8 cellular contexts compared by ENCODE assay signal in genomic region chr12:2812290-2813213, GRCh38. TPM values are rescaled to one million over a fixed set of nuclear protein-coding genes. Genes with fewer than 3 reads are reported as not detected.
DNase-seq lines count a peak whose midpoint lies in the region; ATAC-seq and TF ChIP-seq lines count a peak whose summit lies in the region.

Gene ITFG2 (plus strand): TSS chr12:2812668. CDS start chr12:2812761, 93 bp downstream.

- H3K27me3 Mint-ChIP-seq in T-helper 17 cell = no peaks in the 10 kb centered on the region

- peak within 1 kb of the TSS; percentile 99 for H3K4me3 Mint-ChIP-seq in T-helper 17 cell

- H3K4me1 ChIP-seq in upper lobe of right lung = peaks cover 5% of the 10 kb centered on the region

- no peaks in the 10 kb centered on the region for H3K27me3 ChIP-seq in upper lobe of right lung

- H3K9me3 ChIP-seq in T-helper 17 cell (ENCODE audit: control insufficient read depth, low read length, poor library complexity, severe bottlenecking) = no peaks in the 10 kb centered on the region
- no peaks in the 10 kb centered on the region for H3K9me3 ChIP-seq in upper lobe of right lung

- TF ChIP-seq POLR2A in GM15510 (IDR thresholded peaks at IDR 0.05; ENCODE audit: borderline replicate concordance, extremely low read depth, insufficient read length) = peak; percentile 98

- DNase-seq in NCI-H1694 treated with DMSO at 0.1 percent for 48 hours (lab: John Stamatoyannopoulos, UW) (peak; percentile 99), T-helper 17 cell (peak; percentile 82 to 88 (median 88)), amygdala (lab: John Stamatoyannopoulos, UW) (peak; percentile 93 to 100 (median 98)), left cardiac atrium (peak; percentile 99), posterior vena cava (ENCODE audit: low spot score) (peak; percentile 99), upper lobe of right lung (peak; percentile 99)

- peaks cover 3% of the 10 kb centered on the region for H3K36me3 Mint-ChIP-seq in T-helper 17 cell (ENCODE audit: low read depth)

- H3K36me3 ChIP-seq in upper lobe of right lung = peaks cover 12% of the 10 kb centered on the region

- ATAC-seq in HG02885 (IDR thresholded peaks at IDR 0.05; ENCODE audit: poor library complexity, unreplicated experiment) = peak; percentile 95
- peak; percentile 94 for ATAC-seq in T-helper 17 cell
- ATAC-seq in left cardiac atrium = peak; percentile 98 to 99
- ATAC-seq in upper lobe of right lung = peak; percentile 98

- peak within 1 kb of the TSS; percentile 73 for H3K4me3 ChIP-seq in upper lobe of right lung

- intact Hi-C loops in left cardiac atrium (cut with DNase I) = no loop called here
- intact Hi-C loops in posterior vena cava (cut with DNase I) = no loop called here
- intact Hi-C loops in upper lobe of right lung (cut with DNase I) = no loop called here

- TF ChIP-seq CTCF in upper lobe of right lung (IDR thresholded peaks at IDR 0.05) = no peak

- peaks cover 26% of the 10 kb centered on the region for H3K4me1 Mint-ChIP-seq in T-helper 17 cell

- H3K27ac Mint-ChIP-seq in T-helper 17 cell = peak within 1 kb of the TSS; percentile 98

- peak within 1 kb of the TSS; percentile 96 for H3K27ac ChIP-seq in upper lobe of right lung

RNA-seq across cellular contexts. Expression of gene ITFG2, which starts in this region (rescaled TPM):
- total RNA-seq in T-helper 17 cell (10 to 100 TPM; 63.1 to 63.9 TPM), left cardiac atrium (10 to 100 TPM; 16.4 TPM), posterior vena cava (10 to 100 TPM; 16.7 to 28.3 TPM), upper lobe of right lung (42.3 TPM)

Comparison
In these comparisons a context has a peak if more than half of its experiments do, and no peak if none do; other contexts are left out.
1. Peak in every context shown above with its lines: DNase-seq, ATAC-seq, H3K4me3 ChIP-seq and H3K27ac ChIP-seq.